1 cellular context compared by ENCODE assay signal in genomic region chr10:114931072-114931679, GRCh38.
TF ChIP-seq lines count a peak whose summit lies in the region.

No MANE protein-coding gene starts in this region.

TF ChIP-seq in HepG2, 621 proteins besides CTCF, POLR2A, EP300 and RAD21 (continued from another document):
- TF ChIP-seq ZNF749 (CRISPR knock-in tag; IDR thresholded peaks at IDR 0.05; ENCODE audit: borderline replicate concordance) = no peak
- no peak for TF ChIP-seq ZMYM2 (CRISPR knock-in tag; IDR thresholded peaks at IDR 0.05)
- TF ChIP-seq TCF7 (IDR thresholded peaks at IDR 0.05; ENCODE audit: low read depth) = no peak
- no peak for TF ChIP-seq IRX3 (CRISPR knock-in tag; IDR thresholded peaks at IDR 0.05; ENCODE audit: borderline replicate concordance, low read depth)
- no peak for TF ChIP-seq REL (CRISPR knock-in tag; conservative IDR thresholded peaks at IDR 0.05)
- TF ChIP-seq ZBED4 (CRISPR knock-in tag; IDR thresholded peaks at IDR 0.05; ENCODE audit: borderline replicate concordance) = no peak
- no peak for TF ChIP-seq PCBP2 (optimal IDR thresholded peaks at IDR 0.05; ENCODE audit: low read depth, low read length, poor library complexity, severe bottlenecking)
- no peak for TF ChIP-seq NBN (conservative IDR thresholded peaks at IDR 0.05)
- TF ChIP-seq HMG20A (CRISPR knock-in tag; IDR thresholded peaks at IDR 0.05; ENCODE audit: borderline replicate concordance) = no peak
- TF ChIP-seq ZNF790 (CRISPR knock-in tag; IDR thresholded peaks at IDR 0.05; ENCODE audit: borderline replicate concordance) = no peak
- no peak for TF ChIP-seq ZFP1 (CRISPR knock-in tag; IDR thresholded peaks at IDR 0.05)
- TF ChIP-seq HNRNPH1 (optimal IDR thresholded peaks at IDR 0.05; ENCODE audit: low read depth, low read length) = no peak
- TF ChIP-seq FOXO4 (CRISPR knock-in tag; conservative IDR thresholded peaks at IDR 0.05) = no peak
- TF ChIP-seq HCFC1 (IDR thresholded peaks at IDR 0.05; ENCODE audit: low read depth, low read length) = no peak
- no peak for TF ChIP-seq YEATS4 (CRISPR knock-in tag; IDR thresholded peaks at IDR 0.05; ENCODE audit: borderline replicate concordance)
- no peak for TF ChIP-seq ZFP90 (CRISPR knock-in tag; IDR thresholded peaks at IDR 0.05; ENCODE audit: borderline replicate concordance)
- TF ChIP-seq HNF4A (CRISPR knock-in tag; IDR thresholded peaks at IDR 0.05) = no peak
- no peak for TF ChIP-seq ZNF12 (CRISPR knock-in tag; IDR thresholded peaks at IDR 0.05)
